In genomic region chr6:158758464-158758863, GRCh38 we compare ENCODE assay signal across 9 cellular contexts.
DNase-seq lines count a peak whose midpoint lies in the region.
"Had no signal": no experiment of that assay in that cellular context is flagged by ENCODE, and none has a peak within 500 bp of the region (broad histone marks: within the 10 kb centered on the region; RNA-seq: fewer than 3 reads in every experiment).

No MANE protein-coding gene starts in this region.

- DNase-seq in DMS53 treated with DMSO at 0.1 percent for 48 hours (lab: John Stamatoyannopoulos, UW; ENCODE audit: unreplicated experiment) (peak; percentile 65), NCI-H146 treated with DMSO at 0.1 percent for 48 hours (lab: John Stamatoyannopoulos, UW; ENCODE audit: unreplicated experiment) (peak; percentile 93), SHP77 (lab: John Stamatoyannopoulos, UW) (peak; percentile 83 to 84), left kidney (ENCODE audit: low read depth, low spot score) (peak; percentile 97), SW 1271 (lab: John Stamatoyannopoulos, UW) (no peak), T1000 (lab: John Stamatoyannopoulos, UW) (no peak)
- no peak for DNase-seq in activated effector memory CD4-positive, alpha-beta T cell treated with Interleukin-2 at 50 U/mL for 16 hours
- DNase-seq in effector CD4-positive, alpha-beta T cell: no peak
- DNase-seq: sigmoid colon had no signal

Comparison
In these comparisons a context has a peak if more than half of its experiments do, and no peak if none do; other contexts are left out.
1. DNase-seq: peak in DMS53 treated with DMSO at 0.1 percent for 48 hours (single experiment), NCI-H146 treated with DMSO at 0.1 percent for 48 hours (single experiment), SHP77 (2 of 2) and left kidney (single experiment); none in SW 1271 (0 of 2), activated effector memory CD4-positive, alpha-beta T cell treated with Interleukin-2 at 50 U/mL for 16 hours (single experiment), effector CD4-positive, alpha-beta T cell (single experiment) and T1000 (single experiment).